Comparison of ENCODE assay signal across 8 cellular contexts in the genomic region with DNA sequence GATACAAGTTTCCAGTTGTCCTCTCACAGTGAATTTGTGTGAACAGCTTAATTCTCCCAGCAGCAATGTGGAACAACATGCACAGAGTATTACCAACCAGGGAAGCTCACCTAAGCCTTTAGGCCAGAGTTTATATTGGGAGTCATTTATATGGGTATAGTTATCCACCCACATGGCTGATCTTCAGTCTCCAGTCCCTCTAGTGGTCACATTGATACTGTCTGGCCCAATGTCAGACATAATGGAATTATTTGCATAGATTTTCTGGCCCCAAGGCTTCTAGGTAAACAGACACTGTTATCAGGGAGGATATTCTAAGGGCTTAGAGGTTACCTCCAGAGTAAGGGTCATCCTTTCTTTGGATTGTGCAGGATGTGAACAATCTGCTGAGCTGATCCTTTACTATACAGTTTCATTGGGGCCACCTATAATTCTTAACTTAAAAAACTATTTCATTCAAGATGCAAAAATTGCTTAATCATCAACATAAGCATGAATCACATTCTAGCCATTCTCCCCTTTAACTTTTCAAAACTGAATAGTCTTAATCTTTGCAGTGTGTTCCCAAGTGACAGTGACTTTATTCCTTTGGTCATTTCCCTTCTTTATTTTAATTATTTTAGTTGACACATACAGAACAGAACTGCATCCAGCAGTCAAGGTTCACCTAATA.
A peak's percentile ranks its signal among the peaks of the same experiment; 100 is the strongest.
DNase-seq lines count a peak whose midpoint lies in the region; ATAC-seq and TF ChIP-seq lines count a peak whose summit lies in the region.

No MANE protein-coding gene starts in this region.

- DNase-seq in Daoy (ENCODE audit: low read depth) (peak; percentile 2), RWPE1 (ENCODE audit: low spot score) (peak; percentile 31), left lung (no peak), globus pallidus (ENCODE audit: low spot score) (no peak), aorta (no peak)

- H3K9me3 Mint-ChIP-seq in stimulated activated memory B cell treated with anti-CD40 and anti-IgM and Interleukin-4, amounts not matched to agents 10 μg/mL and 1 μg/mL and 100 μg/mL, for 72 hours = peaks cover 5% of the 10 kb centered on the region

- TF ChIP-seq CTCF in RWPE1 (conservative IDR thresholded peaks at IDR 0.05; ENCODE audit: low read depth) = peak; percentile 52
- peak; percentile 9 to 25 for TF ChIP-seq CTCF in left lung (IDR thresholded peaks at IDR 0.05)

- ATAC-seq in GM21526 (IDR thresholded peaks at IDR 0.05; ENCODE audit: low FRiP score, unreplicated experiment) = peak; percentile 77
- ATAC-seq in left lung = no peak
- no peak for ATAC-seq in GM21423 (IDR thresholded peaks at IDR 0.05; ENCODE audit: unreplicated experiment)
- no peak for ATAC-seq in aorta (ENCODE audit: low FRiP score)
- no peak for ATAC-seq in stimulated activated memory B cell treated with anti-CD40 and anti-IgM and Interleukin-4, amounts not matched to agents 10 μg/mL and 1 μg/mL and 100 μg/mL, for 72 hours

- H3K4me3 ChIP-seq in left lung (no peak overlapping the region), aorta (ENCODE audit: low read length in 2 of 2) (no peak overlapping the region)

- H3K27me3 ChIP-seq in left lung (no peaks in the 10 kb centered on the region), aorta (ENCODE audit: control insufficient read depth in 1 of 2, insufficient read depth in 2 of 2, low read length in 1 of 2) (no peaks in the 10 kb centered on the region)

- no peaks in the 10 kb centered on the region for H3K36me3 ChIP-seq in left lung
- H3K36me3 ChIP-seq in aorta (ENCODE audit: control insufficient read depth in 1 of 2, insufficient read depth in 2 of 2, low read length in 1 of 2) = no peaks in the 10 kb centered on the region

- intact Hi-C loops in left lung (cut with DNase I) (no loop called here), aorta (cut with DNase I) (no loop called here)

- POLR2A ChIA-PET in RWPE1 (lab: Yijun Ruan, JAX; ENCODE audit: low non-redundant PET) = no interaction called here

- H3K4me3 Mint-ChIP-seq in stimulated activated memory B cell treated with anti-CD40 and anti-IgM and Interleukin-4, amounts not matched to agents 10 μg/mL and 1 μg/mL and 100 μg/mL, for 72 hours = no peak overlapping the region

- CTCF ChIA-PET in RWPE1 (lab: Yijun Ruan, JAX) = interaction anchor here (0.6 to 0.9 kb wide), 2 partner anchors 135 to 153 kb away, joined by 3 to 4 read pairs; no protein-coding TSS in a partner anchor

- H3K4me1 ChIP-seq in left lung = no peaks in the 10 kb centered on the region
- H3K4me1 ChIP-seq in aorta (ENCODE audit: control insufficient read depth in 1 of 2, insufficient read depth in 2 of 2, low read length in 2 of 2) = peaks cover 0 to 3% of the 10 kb centered on the region in 2 donors

- H3K27ac Mint-ChIP-seq in stimulated activated memory B cell treated with anti-CD40 and anti-IgM and Interleukin-4, amounts not matched to agents 10 μg/mL and 1 μg/mL and 100 μg/mL, for 72 hours = no peak overlapping the region

- peaks cover 0 to 21% of the 10 kb centered on the region in 2 donors for H3K9me3 ChIP-seq in left lung
- H3K9me3 ChIP-seq in aorta (ENCODE audit: control insufficient read depth, low read length) = peaks cover 1% of the 10 kb centered on the region

- H3K4me1 Mint-ChIP-seq in stimulated activated memory B cell treated with anti-CD40 and anti-IgM and Interleukin-4, amounts not matched to agents 10 μg/mL and 1 μg/mL and 100 μg/mL, for 72 hours = no peaks in the 10 kb centered on the region

- H3K27ac ChIP-seq in RWPE1 (no peak overlapping the region), left lung (no peak overlapping the region), aorta (ENCODE audit: low read depth in 1 of 2, low read length in 2 of 2) (no peak overlapping the region)

- H3K27me3 Mint-ChIP-seq in stimulated activated memory B cell treated with anti-CD40 and anti-IgM and Interleukin-4, amounts not matched to agents 10 μg/mL and 1 μg/mL and 100 μg/mL, for 72 hours = no peaks in the 10 kb centered on the region

- peaks cover 17% of the 10 kb centered on the region for H3K36me3 Mint-ChIP-seq in stimulated activated memory B cell treated with anti-CD40 and anti-IgM and Interleukin-4, amounts not matched to agents 10 μg/mL and 1 μg/mL and 100 μg/mL, for 72 hours

Comparison
In these comparisons a context has a peak if more than half of its experiments do, and no peak if none do; other contexts are left out.
1. DNase-seq: peak in Daoy (single experiment) and RWPE1 (single experiment); none in left lung (0 of 2), globus pallidus (single experiment) and aorta (0 of 2).